Comparison of ENCODE assay signal across 8 cellular contexts in genomic region chr4:82900335-82901128, GRCh38. TPM values are rescaled to one million over a fixed set of nuclear protein-coding genes. Genes with fewer than 3 reads are reported as not detected.
DNase-seq lines count a peak whose midpoint lies in the region; ATAC-seq and TF ChIP-seq lines count a peak whose summit lies in the region.

Gene THAP9, plus strand, starts transcription at chr4:82900735. Its CDS starts 68 bp downstream, at chr4:82900803.

- intact Hi-C loops in colonic mucosa (cut with DNase I): no loop called here

- no peak for TF ChIP-seq CTCF in colonic mucosa (IDR thresholded peaks at IDR 0.05)

- peaks cover 9 to 44% (median 37%) of the 10 kb centered on the region in 11 experiments; a peak in 19 of 22 replicates for H4K20me1 ChIP-seq in BLaER1 treated with 17β-estradiol and CSF1 and Interleukin-3, amounts not matched to agents 10 nM and 100 nM

- DNase-seq in NCI-H524 (lab: John Stamatoyannopoulos, UW) (peak; percentile 93 to 94), colonic mucosa (peak; percentile 99), kidney tubule cell (ENCODE audit: low spot score) (peak; percentile 100)
- peak; percentile 96 to 98 for DNase-seq in activated CD4-positive, alpha-beta T cell treated with anti-CD3 and anti-CD28 coated beads for 4 hours
- peak; percentile 86 to 94 for DNase-seq in stimulated activated CD4-positive, alpha-beta T cell treated with anti-CD3 and anti-CD28 coated beads, Interleukin-1b, Interleukin-23, amount 100 ng/mL, for 1 hour (ENCODE audit: low read depth in 2 of 2)

- ATAC-seq in GM19324 (IDR thresholded peaks at IDR 0.05; ENCODE audit: low FRiP score, unreplicated experiment): peak; percentile 96
- peak; percentile 83 for ATAC-seq in HG03457 (IDR thresholded peaks at IDR 0.05; ENCODE audit: unreplicated experiment)

- no peaks in the 10 kb centered on the region for H3K9me3 ChIP-seq in BLaER1 treated with 17β-estradiol and CSF1 and Interleukin-3, amounts not matched to agents 10 nM and 100 nM (replicated peaks in 1 of 11)
- no peaks in the 10 kb centered on the region for H3K9me3 ChIP-seq in colonic mucosa

- H3K36me3 ChIP-seq in BLaER1 treated with 17β-estradiol and CSF1 and Interleukin-3, amounts not matched to agents 10 nM and 100 nM: peaks cover 18 to 26% (median 22%) of the 10 kb centered on the region in 11 experiments; a peak in 21 of 22 replicates
- no peaks in the 10 kb centered on the region for H3K36me3 ChIP-seq in colonic mucosa

- peaks cover 22 to 58% (median 40%) of the 10 kb centered on the region in 10 experiments for H3K4me1 ChIP-seq in BLaER1 treated with 17β-estradiol and CSF1 and Interleukin-3, amounts not matched to agents 10 nM and 100 nM
- H3K4me1 ChIP-seq in colonic mucosa: no peaks in the 10 kb centered on the region

- H3K4me3 ChIP-seq in BLaER1 treated with 17β-estradiol and CSF1 and Interleukin-3, amounts not matched to agents 10 nM and 100 nM: peak within 1 kb of the TSS; percentile 65 to 83 (median 74)
- H3K4me3 ChIP-seq in colonic mucosa: peak within 1 kb of the TSS; percentile 66

- H3K9ac ChIP-seq in BLaER1 treated with 17β-estradiol and CSF1 and Interleukin-3, amounts not matched to agents 10 nM and 100 nM: peak within 1 kb of the TSS; percentile 82 to 91 (median 89)
- H3K9ac ChIP-seq in colonic mucosa (ENCODE audit: low read depth in 2 of 2, low read length in 2 of 2): peak within 1 kb of the TSS; percentile 78 to 99

- peak within 1 kb of the TSS; percentile 85 to 95 (median 92) for H3K27ac ChIP-seq in BLaER1 treated with 17β-estradiol and CSF1 and Interleukin-3, amounts not matched to agents 10 nM and 100 nM
- peak within 1 kb of the TSS; percentile 98 for H3K27ac ChIP-seq in colonic mucosa

- peak within 1 kb of the TSS; percentile 81 to 97 (median 87) for H3K4me2 ChIP-seq in BLaER1 treated with 17β-estradiol and CSF1 and Interleukin-3, amounts not matched to agents 10 nM and 100 nM

- no peaks in the 10 kb centered on the region for H3K27me3 ChIP-seq in BLaER1 treated with 17β-estradiol and CSF1 and Interleukin-3, amounts not matched to agents 10 nM and 100 nM
- no peaks in the 10 kb centered on the region for H3K27me3 ChIP-seq in colonic mucosa

RNA-seq across cellular contexts. Expression of gene THAP9, which starts in this region (rescaled TPM):
- total RNA-seq in colonic mucosa: 1 to 10 TPM; 3.5 to 4.6 TPM

Comparison
In these comparisons a context has a peak if more than half of its experiments do, and no peak if none do; other contexts are left out.
1. Peak in every context shown above with its lines: DNase-seq, ATAC-seq, H3K4me3 ChIP-seq and H3K27ac ChIP-seq.